ENCODE assay signal across 8 cellular contexts in genomic region chr4:10584042-10584441, GRCh38.
A peak's percentile ranks its signal among the peaks of the same experiment; 100 is the strongest.
DNase-seq lines count a peak whose midpoint lies in the region; ATAC-seq, FAIRE-seq and TF ChIP-seq lines count a peak whose summit lies in the region.

No MANE protein-coding gene starts in this region.

- TF ChIP-seq POLR2A in GM12878 (IDR thresholded peaks at IDR 0.05; ENCODE audit: low read depth, low read length): no peak
- no peak for TF ChIP-seq POLR2A in GM12891 (IDR thresholded peaks at IDR 0.05; ENCODE audit: low read depth, low read length)

- FAIRE-seq in GM12878 (lab: Jason Lieb, UNC) (peak; percentile 65), GM12891 (lab: Jason Lieb, UNC) (no peak)

- POLR2A ChIA-PET in GM12878 (lab: Charles Lee): no interaction called here

- 47% methylated on average over 2 of the region's 2 CpGs for WGBS in GM12878 (ENCODE audit: insufficient coverage, insufficient replicate concordance, low lambda C conversion rate, missing lambda C conversion rate)
- WGBS in lung, 2 donors: 3 to 4% methylated on average over 2 of the region's 2 CpGs

- BruUV-seq in GM12878 (replicated peaks; lab: Mats Ljungman, UMichigan): no TSS peak

- TF ChIP-seq CTCF in right atrium auricular region (IDR thresholded peaks at IDR 0.05) (no peak), GM12878 (IDR thresholded peaks at IDR 0.05 in 2 of 3, conservative IDR thresholded peaks at IDR 0.05 in 1 of 3; ENCODE audit: control insufficient read depth in 2 of 3, extremely low read depth in 1 of 3, insufficient read depth in 1 of 3, low read depth in 3 of 3, low read length in 3 of 3) (no peak), lung (IDR thresholded peaks at IDR 0.05; ENCODE audit: control extremely low read depth, extremely low read depth) (no peak)

- H4K20me1 ChIP-seq in GM12878 (ENCODE audit: control insufficient read depth, insufficient read depth): no peaks in the 10 kb centered on the region

- no peak for TF ChIP-seq EP300 in GM12878 (IDR thresholded peaks at IDR 0.05; ENCODE audit: borderline replicate concordance in 1 of 2, control insufficient read depth in 1 of 2, low read depth in 2 of 2, low read length in 2 of 2)

- SMC1A ChIA-PET in GM12878 (lab: Charles Lee; ENCODE audit: uncharacterized antibody, unreplicated experiment): interaction anchor here (0.7 to 5.2 kb wide), 5 partner anchors 12 to 840 kb away, joined by 3 to 27 read pairs (median 4); no protein-coding TSS in a partner anchor

- H3K79me2 ChIP-seq in GM12878 (ENCODE audit: control insufficient read depth, insufficient read depth, low read length): no peaks in the 10 kb centered on the region

- CTCF ChIA-PET in GM12878 (lab: Yijun Ruan, JAX): interaction anchor here (0.7 to 3.4 kb wide), 7 partner anchors 15 to 840 kb away, joined by 3 to 8 read pairs (median 3); no protein-coding TSS in a partner anchor

- H3K9ac ChIP-seq in GM12878 (ENCODE audit: control insufficient read depth, insufficient read depth, low read length): no peak overlapping the region

- TF ChIP-seq RAD21 in GM12878 (IDR thresholded peaks at IDR 0.05; ENCODE audit: insufficient read depth, low read depth, low read length): no peak

- RAD21 ChIA-PET in GM12878 (lab: Charles Lee; ENCODE audit: unreplicated experiment): interaction anchor here (1.2 to 1.5 kb wide), 2 partner anchors 15 to 660 kb away, joined by 3 to 5 read pairs; no protein-coding TSS in a partner anchor

- no peaks in the 10 kb centered on the region for H3K4me1 ChIP-seq in right atrium auricular region
- H3K4me1 ChIP-seq in GM12878 (ENCODE audit: control insufficient read depth, insufficient read depth, low read length): peaks cover 7% of the 10 kb centered on the region; the same call in 1 of the 2 replicates
- H3K4me1 ChIP-seq in lung (ENCODE audit: control insufficient read depth in 2 of 2, insufficient read depth in 2 of 2, low read length in 2 of 2): peaks cover 0 to 2% of the 10 kb centered on the region in 2 donors

- H3K27ac ChIP-seq in right atrium auricular region (no peak overlapping the region), GM12878 (ENCODE audit: control insufficient read depth, insufficient read depth) (peak overlapping the region; percentile 20; the same call in 1 of the 2 replicates), lung (ENCODE audit: low read depth in 1 of 2, low read length in 1 of 2) (no peak overlapping the region)

- H3K27me3 ChIP-seq in right atrium auricular region: no peaks in the 10 kb centered on the region
- no peaks in the 10 kb centered on the region for H3K27me3 ChIP-seq in GM12878 (replicated peaks in 1 of 2; ENCODE audit: control insufficient read depth in 2 of 2, insufficient read depth in 2 of 2, low read length in 1 of 2)
- H3K27me3 ChIP-seq in lung (ENCODE audit: control insufficient read depth, insufficient read depth): no peaks in the 10 kb centered on the region

- H3K9me3 ChIP-seq in right atrium auricular region: no peaks in the 10 kb centered on the region
- H3K9me3 ChIP-seq in GM12878 (replicated peaks; ENCODE audit: control insufficient read depth, insufficient read depth, low read length): no peaks in the 10 kb centered on the region
- no peaks in the 10 kb centered on the region for H3K9me3 ChIP-seq in lung (ENCODE audit: control insufficient read depth in 2 of 2, insufficient read depth in 1 of 2, low read length in 1 of 2)

- no peaks in the 10 kb centered on the region for H3K36me3 ChIP-seq in right atrium auricular region
- no peaks in the 10 kb centered on the region for H3K36me3 ChIP-seq in GM12878 (ENCODE audit: control insufficient read depth in 2 of 2, insufficient read depth in 2 of 2, low read length in 1 of 2)
- H3K36me3 ChIP-seq in lung (ENCODE audit: control insufficient read depth in 2 of 2, insufficient read depth in 2 of 2, low read length in 2 of 2): no peaks in the 10 kb centered on the region

- peak overlapping the region; percentile 49; the same call in 1 of the 2 replicates for H3K4me2 ChIP-seq in GM12878 (ENCODE audit: control insufficient read depth, insufficient read depth)

- DNase-seq in Right ventricle myocardium superior: no peak
- DNase-seq in right atrium auricular region (ENCODE audit: low spot score): no peak
- peak; percentile 49 for DNase-seq in GM12878 (ENCODE audit: low read depth, low spot score)
- no peak for DNase-seq in lung (ENCODE audit: low spot score)
- DNase-seq in GM12891 (ENCODE audit: insufficient read length, low spot score): no peak
- no peak for DNase-seq in stimulated activated CD4-positive, alpha-beta T cell treated with anti-CD3 and anti-CD28 coated beads, Interleukin-12 subunit alpha, Interleukin-12 subunit beta, amount 100 ng/mL, for 4 hours

- intact Hi-C loops in Right ventricle myocardium superior (cut with DNase I): no loop called here
- intact Hi-C loops in GM12878 (cut with micrococcal nuclease; ENCODE audit: unreplicated experiment): loop anchor here (5.0 kb wide), 1 partner anchor 633 kb away; no protein-coding TSS in a partner anchor

- in situ Hi-C loops in GM12878 (cut with MboI): loop anchor here (5.0 kb wide), 1 partner anchor 838 kb away; no protein-coding TSS in a partner anchor

- H3K4me3 ChIP-seq in right atrium auricular region: peak overlapping the region in 1 of 2 donors; percentile 5
- peak overlapping the region; percentile 29; the same call in 1 of the 2 replicates for H3K4me3 ChIP-seq in GM12878
- H3K4me3 ChIP-seq in lung: no peak overlapping the region

- peak; percentile 82 for ATAC-seq in Right ventricle myocardium superior (ENCODE audit: poor library complexity)
- ATAC-seq in HG03432 (IDR thresholded peaks at IDR 0.05; ENCODE audit: unreplicated experiment): peak; percentile 73
- peak; percentile 80 for ATAC-seq in GM12878
- peak; percentile 63 for ATAC-seq in lung (ENCODE audit: insufficient read depth, low FRiP score)
- ATAC-seq in GM19324 (IDR thresholded peaks at IDR 0.05; ENCODE audit: low FRiP score, unreplicated experiment): no peak

- H2AFZ ChIP-seq in GM12878 (ENCODE audit: control insufficient read depth, low read depth, low read length): no peak overlapping the region

TF ChIP-seq in GM12878, 131 proteins besides CTCF, POLR2A, EP300 and RAD21 (continues in another document):
- no peak for TF ChIP-seq KAT2A (conservative IDR thresholded peaks at IDR 0.05; ENCODE audit: control insufficient read depth, low read depth, low read length)
- 0 out of 2 replicates have a peak, but pooled peaks have one; percentile 8 for TF ChIP-seq MTA2 (IDR thresholded peaks at IDR 0.05; ENCODE audit: low read depth)
- TF ChIP-seq ZSCAN29 (IDR thresholded peaks at IDR 0.05): no peak
- TF ChIP-seq FOS (IDR thresholded peaks at IDR 0.05; ENCODE audit: borderline replicate concordance, extremely low read depth, insufficient read length): no peak
- TF ChIP-seq ZBED1 (IDR thresholded peaks at IDR 0.05; ENCODE audit: borderline replicate concordance): no peak
- TF ChIP-seq MAX (IDR thresholded peaks at IDR 0.05; ENCODE audit: low read depth, low read length): no peak
- no peak for TF ChIP-seq KDM1A (IDR thresholded peaks at IDR 0.05; ENCODE audit: borderline replicate concordance)

TF ChIP-seq in GM12891, 5 proteins besides CTCF, POLR2A, EP300 and RAD21:
- TF ChIP-seq TAF1 (IDR thresholded peaks at IDR 0.05; ENCODE audit: low read depth, low read length) (no peak), POU2F2 (IDR thresholded peaks at IDR 0.05; ENCODE audit: low read depth, low read length) (no peak), POLR2AphosphoS5 (IDR thresholded peaks at IDR 0.05; ENCODE audit: low read depth, low read length) (no peak), SPI1 (IDR thresholded peaks at IDR 0.05; ENCODE audit: low read depth, low read length) (no peak), PAX5 (IDR thresholded peaks at IDR 0.05; ENCODE audit: insufficient read depth, low read length, severe bottlenecking) (no peak)
